In the genomic region with DNA sequence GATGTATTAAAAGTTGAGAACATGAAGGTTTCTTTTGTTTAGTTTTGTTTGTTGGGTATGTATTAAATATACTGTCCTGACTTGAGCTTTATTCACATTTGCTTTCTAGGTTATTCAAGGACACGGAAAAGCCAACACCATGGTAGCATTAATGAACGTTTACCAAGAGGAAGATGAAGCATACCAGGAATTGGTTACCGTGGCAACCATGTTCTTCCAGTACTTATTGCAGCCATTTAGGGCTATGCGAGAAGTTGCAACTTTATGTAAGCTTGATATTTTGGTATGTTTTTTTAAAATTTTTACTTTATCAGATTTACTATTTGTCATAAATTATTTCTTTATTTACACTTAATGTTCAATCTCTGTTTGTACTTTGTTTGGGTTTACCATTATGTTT, we compare ENCODE assay signal across 22 cellular contexts. TPM values are rescaled to one million over a fixed set of nuclear protein-coding genes. Genes with fewer than 3 reads are reported as not detected.
A peak's percentile ranks its signal among the peaks of the same experiment; 100 is the strongest.
DNase-seq lines count a peak whose midpoint lies in the region; ATAC-seq, FAIRE-seq and TF ChIP-seq lines count a peak whose summit lies in the region.
"Had no signal": no experiment of that assay in that cellular context is flagged by ENCODE, and none has a peak within 500 bp of the region (broad histone marks: within the 10 kb centered on the region; RNA-seq: fewer than 3 reads in every experiment).

No MANE protein-coding gene starts in this region.

- peaks cover 33 to 55% of the 10 kb centered on the region in 2 donors for H3K36me3 Mint-ChIP-seq in CD4-positive, alpha-beta memory T cell
- H3K36me3 Mint-ChIP-seq in chondrocyte (ENCODE audit: low read depth), result peaks cover 20% of the 10 kb centered on the region
- H3K36me3 Mint-ChIP-seq in natural killer cell treated with Interleukin-12 subunit alpha and Interleukin-12 subunit beta and Interleukin-15 and Interleukin-18, amount 100 ng/mL, for 72 hours, result peaks cover 24% of the 10 kb centered on the region

- H3K27ac Mint-ChIP-seq in CD4-positive, alpha-beta memory T cell, result peak overlapping the region; percentile 90 to 100 (median 97)
- H3K27ac Mint-ChIP-seq in chondrocyte (ENCODE audit: unreplicated experiment), result peak overlapping the region; percentile 51
- peak overlapping the region; percentile 81 to 92 for H3K27ac Mint-ChIP-seq in natural killer cell treated with Interleukin-12 subunit alpha and Interleukin-12 subunit beta and Interleukin-15 and Interleukin-18, amount 100 ng/mL, for 72 hours
- H3K27ac Mint-ChIP-seq: activated CD8-positive, alpha-beta T cell treated with anti-CD3 and anti-CD28 coated beads for 36 hours; activated naive CD4-positive, alpha-beta T cell treated with anti-CD3 and anti-CD28 coated beads, Interleukin-2, amount 50 U/mL, for 72 hours; WTC11 had no signal

- no peak for ATAC-seq in natural killer cell treated with Interleukin-12 subunit alpha and Interleukin-12 subunit beta and Interleukin-15 and Interleukin-18, amount 100 ng/mL, for 72 hours
- ATAC-seq: activated CD8-positive, alpha-beta T cell treated with anti-CD3 and anti-CD28 coated beads for 36 hours; activated naive CD4-positive, alpha-beta T cell treated with anti-CD3 and anti-CD28 coated beads, Interleukin-2, amount 50 U/mL, for 72 hours; left colon; right cardiac atrium; stimulated activated naive B cell treated with anti-CD40 and anti-IgM and Interleukin-4, amounts not matched to agents 10 μg/mL and 1 μg/mL and 100 μg/mL, for 72 hours; WTC11 had no signal

- H3K27me3 ChIP-seq in CD4-positive, alpha-beta memory T cell (ENCODE audit: insufficient read depth, low read length), result no peaks in the 10 kb centered on the region
- H3K27me3 ChIP-seq in Karpas-422 (ENCODE audit: low read length), result no peaks in the 10 kb centered on the region

- no peak overlapping the region for H3K9ac ChIP-seq in Karpas-422 (ENCODE audit: low read length)

- POLR2A ChIA-PET in CD4-positive, alpha-beta memory T cell (lab: Charles Lee; ENCODE audit: partially characterized antibody), result interaction anchor here (0.6 to 1.4 kb wide), 6 partner anchors 12 to 174 kb away, joined by 3 to 7 read pairs (median 4); no protein-coding TSS in a partner anchor

- intact Hi-C loops in CD4-positive, alpha-beta memory T cell (cut with micrococcal nuclease), result loop anchor here (10.0 kb wide), 1 partner anchor 252 kb away; a partner anchor contains a TSS

- H3K27me3 Mint-ChIP-seq in CD4-positive, alpha-beta memory T cell, result no peaks in the 10 kb centered on the region
- no peaks in the 10 kb centered on the region for H3K27me3 Mint-ChIP-seq in chondrocyte (ENCODE audit: low read depth)
- H3K27me3 Mint-ChIP-seq in natural killer cell treated with Interleukin-12 subunit alpha and Interleukin-12 subunit beta and Interleukin-15 and Interleukin-18, amount 100 ng/mL, for 72 hours, result no peaks in the 10 kb centered on the region
- H3K27me3 Mint-ChIP-seq: activated CD8-positive, alpha-beta T cell treated with anti-CD3 and anti-CD28 coated beads for 36 hours; stimulated activated naive B cell treated with anti-CD40 and anti-IgM and Interleukin-4, amounts not matched to agents 10 μg/mL and 1 μg/mL and 100 μg/mL, for 72 hours had no signal

- H3K4me3 Mint-ChIP-seq in CD4-positive, alpha-beta memory T cell, result peak overlapping the region in 3 of 8 donors; percentile 71 to 86 (median 75)
- H3K4me3 Mint-ChIP-seq in chondrocyte (ENCODE audit: unreplicated experiment), result no peak overlapping the region
- peak overlapping the region; percentile 92 for H3K4me3 Mint-ChIP-seq in natural killer cell treated with Interleukin-12 subunit alpha and Interleukin-12 subunit beta and Interleukin-15 and Interleukin-18, amount 100 ng/mL, for 72 hours
- H3K4me3 Mint-ChIP-seq: WTC11 had no signal

- H3K9me2 ChIP-seq in Karpas-422 (replicated peaks; ENCODE audit: insufficient read depth, low read length), result no peaks in the 10 kb centered on the region

- TF ChIP-seq CTCF in chondrocyte (IDR thresholded peaks at IDR 0.05), result no peak

- H3K4me3 ChIP-seq in CD4-positive, alpha-beta memory T cell (ENCODE audit: low read length in 2 of 2), result no peak overlapping the region
- H3K4me3 ChIP-seq in Karpas-422 (ENCODE audit: low read length), result no peak overlapping the region

- H3K4me2 ChIP-seq in Karpas-422 (ENCODE audit: low read depth, low read length, poor library complexity, severe bottlenecking), result no peak overlapping the region

- FAIRE-seq in GM19239 (lab: Jason Lieb, UNC), result no peak

- no peaks in the 10 kb centered on the region for H3K9me3 Mint-ChIP-seq in CD4-positive, alpha-beta memory T cell
- no peaks in the 10 kb centered on the region for H3K9me3 Mint-ChIP-seq in chondrocyte (ENCODE audit: low read depth)
- H3K9me3 Mint-ChIP-seq in natural killer cell treated with Interleukin-12 subunit alpha and Interleukin-12 subunit beta and Interleukin-15 and Interleukin-18, amount 100 ng/mL, for 72 hours, result no peaks in the 10 kb centered on the region
- H3K9me3 Mint-ChIP-seq: activated CD8-positive, alpha-beta T cell treated with anti-CD3 and anti-CD28 coated beads for 36 hours; activated naive CD4-positive, alpha-beta T cell treated with anti-CD3 and anti-CD28 coated beads, Interleukin-2, amount 50 U/mL, for 72 hours; WTC11 had no signal

- DNase-seq in CD4-positive, alpha-beta memory T cell, result no peak
- DNase-seq in Karpas-422 (peak; percentile 39), chondrocyte (ENCODE audit: low spot score) (no peak), GM19239 (ENCODE audit: insufficient read length, low spot score) (no peak), UCSD-AML1 (lab: John Stamatoyannopoulos, UW; ENCODE audit: unreplicated experiment) (no peak), SIG-M5 (lab: John Stamatoyannopoulos, UW) (no peak)
- DNase-seq in natural killer cell treated with Interleukin-12 subunit alpha and Interleukin-12 subunit beta and Interleukin-15 and Interleukin-18, amount 100 ng/mL, for 72 hours (ENCODE audit: low spot score), result no peak
- DNase-seq: activated CD8-positive, alpha-beta T cell treated with anti-CD3 and anti-CD28 coated beads for 36 hours; activated T-cell treated with anti-CD3 and anti-CD28 coated beads, Interleukin-2, amount 50 U/mL, for 48 hours; Calu3; left colon; NCI-H1092; NCI-H2107; NCI-H524 treated with DMSO at 0.1 percent for 48 hours; nucleus accumbens; right cardiac atrium; Right ventricle myocardium superior; stimulated activated naive B cell treated with anti-CD40 and anti-IgM and Interleukin-4, amounts not matched to agents 10 μg/mL and 1 μg/mL and 100 μg/mL, for 72 hours had no signal

- no peak overlapping the region for H2AFZ ChIP-seq in Karpas-422 (ENCODE audit: low read length)

- peaks cover 32% of the 10 kb centered on the region for H3K36me3 ChIP-seq in CD4-positive, alpha-beta memory T cell (ENCODE audit: insufficient read depth, low read length)
- peaks cover 47% of the 10 kb centered on the region for H3K36me3 ChIP-seq in Karpas-422 (ENCODE audit: insufficient read depth, low read length)

- no peaks in the 10 kb centered on the region for H3K9me3 ChIP-seq in CD4-positive, alpha-beta memory T cell (ENCODE audit: control insufficient read depth in 1 of 2, low read length in 2 of 2)
- no peaks in the 10 kb centered on the region for H3K9me3 ChIP-seq in Karpas-422 (ENCODE audit: low read length)

- peak overlapping the region; percentile 99 for H3K27ac ChIP-seq in CD4-positive, alpha-beta memory T cell (ENCODE audit: low read depth, low read length)
- H3K27ac ChIP-seq in Karpas-422 (ENCODE audit: low read length), result no peak overlapping the region

- H4K20me1 ChIP-seq in Karpas-422 (ENCODE audit: insufficient read depth, low read depth, low read length), result peaks cover 16% of the 10 kb centered on the region

- peaks cover 67% of the 10 kb centered on the region for H3K79me2 ChIP-seq in Karpas-422 (ENCODE audit: low read length)

- H3K4me1 ChIP-seq in CD4-positive, alpha-beta memory T cell (ENCODE audit: insufficient read depth, low read length), result peaks cover 46% of the 10 kb centered on the region
- H3K4me1 ChIP-seq in Karpas-422 (ENCODE audit: low read length), result peaks cover 23% of the 10 kb centered on the region

- CTCF ChIA-PET in CD4-positive, alpha-beta memory T cell (lab: Charles Lee; ENCODE audit: partially characterized antibody), result interaction anchor here (0.7 to 1.9 kb wide), 4 partner anchors 17 to 132 kb away, joined by 3 to 6 read pairs (median 4); no protein-coding TSS in a partner anchor

- peaks cover 25 to 63% (median 41%) of the 10 kb centered on the region in 4 donors for H3K4me1 Mint-ChIP-seq in CD4-positive, alpha-beta memory T cell
- H3K4me1 Mint-ChIP-seq in chondrocyte (ENCODE audit: low read depth), result peaks cover 33% of the 10 kb centered on the region
- peaks cover 29 to 39% of the 10 kb centered on the region in 2 donors for H3K4me1 Mint-ChIP-seq in natural killer cell treated with Interleukin-12 subunit alpha and Interleukin-12 subunit beta and Interleukin-15 and Interleukin-18, amount 100 ng/mL, for 72 hours (ENCODE audit: low read depth in 2 of 2)

RNA-seq across cellular contexts. Expression of a gene that starts 3.6 kb away (rescaled TPM):
- total RNA-seq in CD4-positive, alpha-beta memory T cell, result 10 to 100 TPM; 31.6 to 33.5 TPM
- 1 to 10 TPM; 2.2 to 7.1 TPM for polyA plus RNA-seq in CD4-positive, alpha-beta memory T cell
- 7.2 and 8.3 TPM in 2 replicates for total RNA-seq in Karpas-422 (2014; rRNA removed; shearing (Covaris generic); ENCODE audit: low replicate concordance)
- total RNA-seq in chondrocyte, result 6.4 to 10.0 TPM (median 9.1 TPM) in 3 replicates
- total RNA-seq in natural killer cell treated with Interleukin-12 subunit alpha and Interleukin-12 subunit beta and Interleukin-15 and Interleukin-18, amount 100 ng/mL, for 72 hours, result 10 to 100 TPM; 12.7 to 13.7 TPM

RNA-seq across cellular contexts. Expression of a gene that starts 7.1 kb away (rescaled TPM):
- total RNA-seq in CD4-positive, alpha-beta memory T cell, result not detected
- under 1 TPM; 0.08 to 0.11 TPM for polyA plus RNA-seq in CD4-positive, alpha-beta memory T cell
- 0.67 TPM in 1 of 2 replicates, not detected in the other for total RNA-seq in Karpas-422 (2014; rRNA removed; shearing (Covaris generic); ENCODE audit: low replicate concordance)
- total RNA-seq in chondrocyte, result not detected in 3 replicates
- not detected for total RNA-seq in natural killer cell treated with Interleukin-12 subunit alpha and Interleukin-12 subunit beta and Interleukin-15 and Interleukin-18, amount 100 ng/mL, for 72 hours
- total RNA-seq: activated CD8-positive, alpha-beta T cell treated with anti-CD3 and anti-CD28 coated beads for 36 hours; activated naive CD4-positive, alpha-beta T cell treated with anti-CD3 and anti-CD28 coated beads, Interleukin-2, amount 50 U/mL, for 72 hours; Calu3; dermis microvascular lymphatic vessel endothelial cell; left colon; T-helper 1 cell treated with Interleukin-12 subunit alpha and Interleukin-12 subunit beta and Interleukin-4 antibody, amounts not matched to agents 30 ng/mL and 1 ng/mL, for 36 hours; WTC11 had no signal
